Comparison of ENCODE assay signal across 15 cellular contexts in genomic region chr10:37952926-37953325, GRCh38. TPM values are rescaled to one million over a fixed set of nuclear protein-coding genes. Genes with fewer than 3 reads are reported as not detected.
DNase-seq lines count a peak whose midpoint lies in the region; ATAC-seq, FAIRE-seq and TF ChIP-seq lines count a peak whose summit lies in the region.
"Had no signal": no experiment of that assay in that cellular context is flagged by ENCODE, and none has a peak within 500 bp of the region (broad histone marks: within the 10 kb centered on the region; RNA-seq: fewer than 3 reads in every experiment).

No MANE protein-coding gene starts in this region.

- peaks cover 14% of the 10 kb centered on the region; the same call in 1 of the 2 replicates for H3F3A ChIP-seq in GM23248 (ENCODE audit: insufficient read depth)

- no peak overlapping the region for H2BK15ac ChIP-seq in mesenchymal stem cell (ENCODE audit: low read depth, poor library complexity, severe bottlenecking)

- FAIRE-seq in astrocyte (lab: Jason Lieb, UNC) = peak; percentile 13
- FAIRE-seq: A204.1, H54 had no signal

- H3K27me3 Mint-ChIP-seq in astrocyte (ENCODE audit: low read depth, unreplicated experiment) = no peaks in the 10 kb centered on the region
- H3K27me3 Mint-ChIP-seq: IgD-negative memory B cell had no signal

- TF ChIP-seq CTCF in astrocyte (IDR thresholded peaks at IDR 0.05; ENCODE audit: insufficient read depth, low read depth, low read length) (no peak), vagina (IDR thresholded peaks at IDR 0.05) (no peak)

- H3K4me1 ChIP-seq in GM23248 (ENCODE audit: insufficient read depth) (no peaks in the 10 kb centered on the region), astrocyte (ENCODE audit: insufficient read depth, low read length) (no peaks in the 10 kb centered on the region), mesenchymal stem cell (ENCODE audit: control insufficient read depth, insufficient read depth, low read depth, low read length) (no peaks in the 10 kb centered on the region), vagina (no peaks in the 10 kb centered on the region)

- H2BK5ac ChIP-seq in mesenchymal stem cell (ENCODE audit: low read depth, low read length, poor library complexity, severe bottlenecking) = no peak overlapping the region

- no peak overlapping the region for H2BK12ac ChIP-seq in mesenchymal stem cell (ENCODE audit: low read length in 2 of 2)

- no peaks in the 10 kb centered on the region for H3K79me1 ChIP-seq in mesenchymal stem cell (replicated peaks; ENCODE audit: low read length, poor library complexity, severe bottlenecking)

- H3K4me2 ChIP-seq in GM23248 (ENCODE audit: unreplicated experiment) (no peak overlapping the region), astrocyte (ENCODE audit: low read length) (no peak overlapping the region), mesenchymal stem cell (ENCODE audit: low read length, poor library complexity, severe bottlenecking) (no peak overlapping the region)

- no peak overlapping the region for H4K8ac ChIP-seq in mesenchymal stem cell (ENCODE audit: low read length)

- no peak overlapping the region for H3K4me3 Mint-ChIP-seq in astrocyte (ENCODE audit: unreplicated experiment)
- H3K4me3 Mint-ChIP-seq: CD14-positive monocyte; CD8-positive, alpha-beta T cell had no signal

- H3K27ac ChIP-seq in GM23248 (peak overlapping the region; percentile 53), astrocyte (ENCODE audit: low read depth, low read length) (no peak overlapping the region), mesenchymal stem cell (ENCODE audit: low read length, poor library complexity, severe bottlenecking) (peak overlapping the region; percentile 65), vagina (no peak overlapping the region)

- no peak overlapping the region for H3K4ac ChIP-seq in mesenchymal stem cell (ENCODE audit: low read depth in 1 of 2, low read length in 2 of 2)

- no peaks in the 10 kb centered on the region for H3K9me3 ChIP-seq in GM23248 (ENCODE audit: low read depth)
- peaks cover 17% of the 10 kb centered on the region for H3K9me3 ChIP-seq in astrocyte (ENCODE audit: insufficient read depth, low read depth, low read length)
- peaks cover 40% of the 10 kb centered on the region for H3K9me3 ChIP-seq in mesenchymal stem cell (ENCODE audit: control insufficient read depth, low read length)
- H3K9me3 ChIP-seq in vagina = no peaks in the 10 kb centered on the region

- no peak overlapping the region for H3K18ac ChIP-seq in mesenchymal stem cell (ENCODE audit: low read depth in 1 of 2, low read length in 2 of 2)

- ATAC-seq in HG02981 (IDR thresholded peaks at IDR 0.05; ENCODE audit: unreplicated experiment) = no peak
- ATAC-seq: CD8-positive, alpha-beta T cell; HCT116 had no signal

- H2BK120ac ChIP-seq in mesenchymal stem cell (ENCODE audit: low read depth, low read length) = no peak overlapping the region

- no peak overlapping the region for H3K9ac ChIP-seq in GM23248
- no peak overlapping the region for H3K9ac ChIP-seq in astrocyte (ENCODE audit: low read length)
- no peak overlapping the region for H3K9ac ChIP-seq in mesenchymal stem cell (ENCODE audit: low read length)

- H3K27me3 ChIP-seq in GM23248 (replicated peaks; ENCODE audit: insufficient read depth) (no peaks in the 10 kb centered on the region), astrocyte (ENCODE audit: insufficient read depth, low read length) (no peaks in the 10 kb centered on the region), mesenchymal stem cell (ENCODE audit: control insufficient read depth in 1 of 2, insufficient read depth in 1 of 2, low read length in 2 of 2) (no peaks in the 10 kb centered on the region), vagina (no peaks in the 10 kb centered on the region)

- H3K79me2 ChIP-seq in GM23248 (ENCODE audit: insufficient read depth) (no peaks in the 10 kb centered on the region), astrocyte (ENCODE audit: insufficient read depth, low read length) (no peaks in the 10 kb centered on the region)

- DNase-seq in GM23248 = peak; percentile 15
- no peak for DNase-seq in astrocyte (ENCODE audit: low read depth)
- no peak for DNase-seq in mesenchymal stem cell
- DNase-seq in renal cortical epithelial cell (ENCODE audit: low read depth) = peak; percentile 60
- no peak for DNase-seq in DMS53 treated with DMSO at 0.1 percent for 48 hours (lab: John Stamatoyannopoulos, UW; ENCODE audit: unreplicated experiment)
- no peak for DNase-seq in vagina (ENCODE audit: extremely low spot score in 2 of 2)
- DNase-seq: CD8-positive, alpha-beta T cell; COR-L47; KG1 had no signal

- H3K9me3 Mint-ChIP-seq in astrocyte (ENCODE audit: unreplicated experiment) = peaks cover 27% of the 10 kb centered on the region

- WGBS in GM23248 (ENCODE audit: low coverage in 1 of 2, low lambda C conversion rate in 2 of 2, missing lambda C conversion rate in 2 of 2), 2 experiments = 95 to 97% methylated on average over 3 of the region's 3 CpGs
- 87% methylated on average over 2 of the region's 3 CpGs for WGBS in mesenchymal stem cell

- no peak overlapping the region for H3K14ac ChIP-seq in mesenchymal stem cell (ENCODE audit: low read length in 2 of 2)

- H3K36me3 Mint-ChIP-seq in astrocyte (ENCODE audit: low read depth, unreplicated experiment) = peaks cover 54% of the 10 kb centered on the region

- H3K36me3 ChIP-seq in GM23248 (ENCODE audit: low read depth) (peaks cover 62% of the 10 kb centered on the region), astrocyte (ENCODE audit: insufficient read depth, low read length) (peaks cover 32% of the 10 kb centered on the region), mesenchymal stem cell (ENCODE audit: control insufficient read depth in 1 of 2, insufficient read depth in 2 of 2, low read depth in 1 of 2, low read length in 2 of 2) (peaks cover 3 to 80% of the 10 kb centered on the region in 2 experiments), vagina (peaks cover 4 to 68% of the 10 kb centered on the region in 2 donors)

- H4K20me1 ChIP-seq in GM23248 (ENCODE audit: insufficient read depth) (no peaks in the 10 kb centered on the region), astrocyte (ENCODE audit: insufficient read depth, low read length) (no peaks in the 10 kb centered on the region)

- H2AK5ac ChIP-seq in mesenchymal stem cell (ENCODE audit: low read length, severe bottlenecking) = no peak overlapping the region

- no peak for TF ChIP-seq POLR2A in vagina (IDR thresholded peaks at IDR 0.05)

- H3K23ac ChIP-seq in mesenchymal stem cell (ENCODE audit: low read length in 2 of 2) = no peak overlapping the region

- no peaks in the 10 kb centered on the region for H3K4me1 Mint-ChIP-seq in astrocyte (ENCODE audit: low read depth, unreplicated experiment)
- H3K4me1 Mint-ChIP-seq: IgD-negative memory B cell had no signal

- H3K4me3 ChIP-seq in GM23248 = no peak overlapping the region
- no peak overlapping the region for H3K4me3 ChIP-seq in astrocyte (ENCODE audit: insufficient read depth, low read depth, low read length)
- no peak overlapping the region for H3K4me3 ChIP-seq in mesenchymal stem cell (ENCODE audit: insufficient read depth in 1 of 2, low read depth in 1 of 2, low read length in 2 of 2)
- no peak overlapping the region for H3K4me3 ChIP-seq in vagina

- intact Hi-C loops in vagina (cut with DNase I) = no loop called here

- H4K91ac ChIP-seq in mesenchymal stem cell (ENCODE audit: low read length) = no peak overlapping the region

- no peaks in the 10 kb centered on the region for H3K9me2 ChIP-seq in GM23248 (ENCODE audit: insufficient read depth)

- H3K27ac Mint-ChIP-seq in astrocyte (ENCODE audit: unreplicated experiment) = peak overlapping the region; percentile 70
- H3K27ac Mint-ChIP-seq: CD8-positive, alpha-beta T cell; IgD-negative memory B cell had no signal

- in situ Hi-C loops in GM23248 (cut with MboI) = no loop called here

- H2AFZ ChIP-seq in GM23248 (no peak overlapping the region), astrocyte (ENCODE audit: low read depth, low read length) (no peak overlapping the region), mesenchymal stem cell (ENCODE audit: low read depth, low read length) (no peak overlapping the region)

RNA-seq across cellular contexts. Expression of gene ZNF25, which starts 23.5 kb away (rescaled TPM):
- 11.8 and 13.8 TPM in 2 replicates for total RNA-seq in GM23248 (2014; rRNA removed; shearing (Covaris generic))
- polyA plus RNA-seq in GM23248 (2016; fragmentation: Nextera tagmentation; extraction: Ambion mirVana) = 11.2 and 11.8 TPM in 2 replicates
- total RNA-seq in astrocyte (4.8 and 5.3 TPM in 2 replicates), renal cortical epithelial cell (8.7 and 11.3 TPM in 2 replicates), vagina (12.8 TPM)
- 5.1 TPM for polyA plus RNA-seq in mesenchymal stem cell (2013, experiment 1 of 2)
- polyA plus RNA-seq in mesenchymal stem cell (2013, experiment 2 of 2) = 5.0 TPM

RNA-seq across cellular contexts. Expression of gene ZNF33A, which starts 57.5 kb away (rescaled TPM):
- total RNA-seq in GM23248 (2014; rRNA removed; shearing (Covaris generic)) = 6.6 and 29.2 TPM in 2 replicates
- polyA plus RNA-seq in GM23248 (2016; fragmentation: Nextera tagmentation; extraction: Ambion mirVana) = 7.2 and 7.6 TPM in 2 replicates
- total RNA-seq in astrocyte = 8.4 and 11.6 TPM in 2 replicates
- polyA plus RNA-seq in mesenchymal stem cell (2013, experiment 1 of 2) = 7.2 TPM
- 6.9 TPM for polyA plus RNA-seq in mesenchymal stem cell (2013, experiment 2 of 2)
- 20.0 and 58.9 TPM in 2 replicates for total RNA-seq in renal cortical epithelial cell
- total RNA-seq in vagina = 18.9 TPM

Comparison
In these comparisons a context has a peak if more than half of its experiments do, and no peak if none do; other contexts are left out.
1. DNase-seq: peak in GM23248 (single experiment) and renal cortical epithelial cell (single experiment); none in astrocyte (single experiment), mesenchymal stem cell (single experiment), DMS53 treated with DMSO at 0.1 percent for 48 hours (single experiment) and vagina (0 of 2).
2. H3K27ac ChIP-seq: peak in GM23248 (single experiment) and mesenchymal stem cell (single experiment); none in astrocyte (single experiment) and vagina (single experiment).